In genomic region chr20:22312744-22313346, GRCh38 we compare ENCODE assay signal across 8 cellular contexts.
DNase-seq lines count a peak whose midpoint lies in the region; ATAC-seq, FAIRE-seq and TF ChIP-seq lines count a peak whose summit lies in the region.

No MANE protein-coding gene starts in this region.

- no peak overlapping the region for H3K9ac ChIP-seq in kidney (ENCODE audit: low read length in 2 of 2)

- H3K4me1 ChIP-seq in kidney (ENCODE audit: control insufficient read depth in 1 of 2, insufficient read depth in 1 of 2, low read depth in 1 of 2, low read length in 2 of 2) (no peaks in the 10 kb centered on the region), right atrium auricular region (no peaks in the 10 kb centered on the region)

- H3K36me3 ChIP-seq in kidney (ENCODE audit: control insufficient read depth in 1 of 2, insufficient read depth in 2 of 2, low read length in 2 of 2) (no peaks in the 10 kb centered on the region), right atrium auricular region (no peaks in the 10 kb centered on the region)

- no peaks in the 10 kb centered on the region for H3K9me3 ChIP-seq in kidney (ENCODE audit: control insufficient read depth in 1 of 2, low read length in 2 of 2)
- no peaks in the 10 kb centered on the region for H3K9me3 ChIP-seq in right atrium auricular region

- intact Hi-C loops in kidney (cut with DNase I): no loop called here

- no peak for ATAC-seq in HG03159 (IDR thresholded peaks at IDR 0.05; ENCODE audit: unreplicated experiment)
- ATAC-seq in GM21717 (IDR thresholded peaks at IDR 0.05; ENCODE audit: unreplicated experiment): no peak

- H3K4me3 ChIP-seq in kidney (ENCODE audit: low read length in 2 of 2) (no peak overlapping the region), right atrium auricular region (no peak overlapping the region)

- FAIRE-seq in D721Med (lab: Jason Lieb, UNC): no peak
- peak; percentile 77 for FAIRE-seq in kidney (lab: Jason Lieb, UNC)

- TF ChIP-seq CTCF in D721Med (IDR thresholded peaks at IDR 0.05; ENCODE audit: insufficient read depth, missing control alignments) (peak; percentile 60), VCaP (conservative IDR thresholded peaks at IDR 0.05) (peak; percentile 91), kidney (IDR thresholded peaks at IDR 0.05; ENCODE audit: borderline replicate concordance, extremely low read depth, insufficient read depth) (peak; percentile 59), right atrium auricular region (IDR thresholded peaks at IDR 0.05) (peak in 1 of 2 donors; percentile 70)

- no peak for DNase-seq in D721Med (ENCODE audit: insufficient read length, low spot score)
- DNase-seq in HS-5 (ENCODE audit: low read depth): peak; percentile 6
- no peak for DNase-seq in kidney
- DNase-seq in stimulated activated naive CD4-positive, alpha-beta T cell (lab: John Stamatoyannopoulos, UW): no peak
- DNase-seq in right atrium auricular region (ENCODE audit: low spot score): no peak

- H3K27ac ChIP-seq in VCaP: no peak overlapping the region
- H3K27ac ChIP-seq in kidney (ENCODE audit: low read depth in 2 of 2, low read length in 2 of 2): no peak overlapping the region
- no peak overlapping the region for H3K27ac ChIP-seq in right atrium auricular region

- H3K27me3 ChIP-seq in right atrium auricular region: no peaks in the 10 kb centered on the region
